In the genomic region with DNA sequence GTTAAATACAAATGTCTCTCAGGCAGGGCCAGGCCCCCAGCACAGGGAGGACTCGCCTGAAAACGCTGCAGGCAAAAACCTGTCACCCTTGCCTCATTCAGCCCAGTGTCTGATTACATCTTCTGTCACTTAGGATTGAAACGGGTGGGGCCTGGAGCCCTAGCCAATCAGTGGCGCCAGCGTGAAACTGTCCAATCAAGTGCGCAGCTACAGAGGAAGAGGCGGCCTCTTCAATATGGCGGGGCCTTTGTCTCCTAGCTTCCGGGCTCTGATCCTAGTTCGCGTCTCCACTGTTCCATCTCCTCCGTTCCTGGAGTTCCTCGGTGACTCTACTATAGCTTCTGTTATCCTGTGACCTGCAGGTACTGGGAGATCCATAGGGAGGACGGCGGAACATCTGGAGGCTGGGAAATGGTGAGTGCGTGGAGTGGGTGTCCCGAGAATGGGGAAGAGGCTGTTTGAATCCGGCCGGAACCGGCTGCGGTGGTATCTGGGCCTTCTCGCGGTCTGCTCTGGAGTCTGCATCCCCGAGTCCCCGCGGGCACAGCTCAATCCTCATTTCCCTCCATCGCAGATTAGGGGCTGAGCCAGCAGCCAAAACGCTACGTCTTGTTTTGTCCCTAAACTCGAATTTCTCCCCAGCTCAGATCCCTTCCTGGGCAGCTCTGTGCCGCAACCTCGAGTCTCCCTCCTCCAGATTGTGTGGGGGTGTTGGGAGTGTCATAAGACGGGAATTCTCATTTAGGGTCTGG, we compare ENCODE assay signal across 8 cellular contexts. TPM values are rescaled to one million over a fixed set of nuclear protein-coding genes. Genes with fewer than 3 reads are reported as not detected.
DNase-seq lines count a peak whose midpoint lies in the region; TF ChIP-seq lines count a peak whose summit lies in the region.

A gene (plus strand): TSS at position 222 of the 752 bp plus-strand sequence. CDS start 190 bp downstream, at position 412.

- peak within 1 kb of the TSS; percentile 67 for H3K4me3 ChIP-seq in HEK293 (ENCODE audit: low read depth, low read length)
- peak within 1 kb of the TSS; percentile 80 to 89 for H3K4me3 ChIP-seq in SK-N-SH (ENCODE audit: low read depth in 2 of 2, low read length in 1 of 2)
- peak within 1 kb of the TSS; percentile 53 to 63 for H3K4me3 ChIP-seq in uterus

- TF ChIP-seq CTCF in HEK293 (tag by site-specific recombination; IDR thresholded peaks at IDR 0.05) (no peak), SK-N-SH (IDR thresholded peaks at IDR 0.05) (no peak), uterus (IDR thresholded peaks at IDR 0.05) (no peak)

- peak within 1 kb of the TSS; percentile 98 for H3K4me3 Mint-ChIP-seq in activated naive CD4-positive, alpha-beta T cell treated with anti-CD3 and anti-CD28 coated beads, Interleukin-2, amount 10 ng/mL, durations not matched to agents 7 days and 5 days

- peaks cover 21% of the 10 kb centered on the region for H3K9me3 Mint-ChIP-seq in activated naive CD4-positive, alpha-beta T cell treated with anti-CD3 and anti-CD28 coated beads, Interleukin-2, amount 10 ng/mL, durations not matched to agents 7 days and 5 days

- no peak; the same call in 1 of the 2 replicates for TF ChIP-seq RAD21 in SK-N-SH (IDR thresholded peaks at IDR 0.05; ENCODE audit: low read length)

- peak within 1 kb of the TSS; percentile 85 for H3K4me2 ChIP-seq in SK-N-SH

- POLR2A ChIA-PET in HEK293 (lab: Yijun Ruan, JAX) (interaction anchor here (0.5 to 2.2 kb wide), 4 partner anchors 9 to 591 kb away, joined by 3 to 16 read pairs (median 4); a partner anchor contains a TSS), SK-N-SH (lab: Yijun Ruan, JAX) (interaction anchor here (0.9 to 1.4 kb wide), 3 partner anchors 150 to 261 kb away, joined by 4 to 10 read pairs (median 9); a partner anchor contains a TSS)

- intact Hi-C loops in uterus (cut with DNase I; ENCODE audit: low total_unique reads), result no loop called here

- DNase-seq in GF-D8 (lab: John Stamatoyannopoulos, UW) (peak; percentile 93), MV-4-11 (lab: John Stamatoyannopoulos, UW) (peak; percentile 95), SK-N-SH (peak; percentile 91), globus pallidus (ENCODE audit: low spot score) (peak; percentile 94), putamen (ENCODE audit: low spot score) (peak; percentile 96), uterus (peak; percentile 86 to 87)
- peak; percentile 92 for DNase-seq in activated naive CD4-positive, alpha-beta T cell treated with anti-CD3 and anti-CD28 coated beads, Interleukin-2, amount 10 ng/mL, durations not matched to agents 7 days and 5 days

- H3K9me3 ChIP-seq in HEK293 (ENCODE audit: control insufficient read depth, insufficient read depth, low read depth, low read length) (no peaks in the 10 kb centered on the region), SK-N-SH (peaks cover 12% of the 10 kb centered on the region), uterus (no peaks in the 10 kb centered on the region)

- H4K20me1 ChIP-seq in SK-N-SH (ENCODE audit: insufficient read depth), result no peaks in the 10 kb centered on the region

- H3K27ac Mint-ChIP-seq in activated naive CD4-positive, alpha-beta T cell treated with anti-CD3 and anti-CD28 coated beads, Interleukin-2, amount 10 ng/mL, durations not matched to agents 7 days and 5 days, result peak within 1 kb of the TSS; percentile 97

- TF ChIP-seq EP300 in SK-N-SH (IDR thresholded peaks at IDR 0.05; ENCODE audit: borderline replicate concordance in 1 of 2, low read depth in 1 of 2, low read length in 1 of 2), result peak in 1 of 2 experiments; percentile 77; a peak in 2 of 4 replicates

- peaks cover 0 to 16% of the 10 kb centered on the region in 2 experiments; a peak in 1 of 3 replicates for H3K36me3 ChIP-seq in HEK293 (ENCODE audit: control insufficient read depth in 2 of 2, insufficient read depth in 1 of 2, low read length in 2 of 2)
- peaks cover 13 to 17% of the 10 kb centered on the region in 2 experiments for H3K36me3 ChIP-seq in SK-N-SH (replicated peaks in 1 of 2; ENCODE audit: control insufficient read depth in 1 of 2, insufficient read depth in 2 of 2, low read length in 1 of 2)
- no peaks in the 10 kb centered on the region for H3K36me3 ChIP-seq in uterus

- H3K79me2 ChIP-seq in SK-N-SH (ENCODE audit: insufficient read depth), result peaks cover 49% of the 10 kb centered on the region

- H3K9me2 ChIP-seq in SK-N-SH, result no peaks in the 10 kb centered on the region; the same call in 1 of the 2 replicates

- H3K4me1 Mint-ChIP-seq in activated naive CD4-positive, alpha-beta T cell treated with anti-CD3 and anti-CD28 coated beads, Interleukin-2, amount 10 ng/mL, durations not matched to agents 7 days and 5 days, result peaks cover 36% of the 10 kb centered on the region

- under 1% methylated on average over 28 of the region's 33 CpGs for WGBS in SK-N-SH (ENCODE audit: low lambda C conversion rate)

- peak within 1 kb of the TSS; percentile 91 for H3K9ac ChIP-seq in SK-N-SH

- no peaks in the 10 kb centered on the region for H3K27me3 Mint-ChIP-seq in activated naive CD4-positive, alpha-beta T cell treated with anti-CD3 and anti-CD28 coated beads, Interleukin-2, amount 10 ng/mL, durations not matched to agents 7 days and 5 days

- CTCF ChIA-PET in HEK293 (lab: Yijun Ruan, JAX), result interaction anchor here (0.7 kb wide), 2 partner anchors 17 to 235 kb away, joined by 3 read pairs; no protein-coding TSS in a partner anchor
- CTCF ChIA-PET in SK-N-SH (lab: Yijun Ruan, JAX), result interaction anchor here (1.4 kb wide), 1 partner anchor 8 kb away, joined by 3 read pairs; no protein-coding TSS in a partner anchor
- CTCF ChIA-PET in activated naive CD4-positive, alpha-beta T cell treated with anti-CD3 and anti-CD28 coated beads, Interleukin-2, amount 10 ng/mL, durations not matched to agents 7 days and 5 days (lab: Charles Lee), result interaction anchor here (0.5 kb wide), 1 partner anchor 113 kb away, joined by 3 read pairs; no protein-coding TSS in a partner anchor

- no peak for TF ChIP-seq POLR2A in uterus (IDR thresholded peaks at IDR 0.05)

- H3K4me1 ChIP-seq in HEK293 (ENCODE audit: control insufficient read depth, insufficient read depth, low read length), result no peaks in the 10 kb centered on the region
- peaks cover 0 to 24% of the 10 kb centered on the region in 2 experiments; a peak in 2 of 4 replicates for H3K4me1 ChIP-seq in SK-N-SH (ENCODE audit: control insufficient read depth in 1 of 2, insufficient read depth in 2 of 2, low read depth in 1 of 2, low read length in 1 of 2)
- H3K4me1 ChIP-seq in uterus, result peaks cover 0 to 2% of the 10 kb centered on the region in 2 donors

- H3F3A ChIP-seq in SK-N-SH (replicated peaks; ENCODE audit: insufficient read depth), result peaks cover 8% of the 10 kb centered on the region

- peak within 1 kb of the TSS; percentile 72 for H3K27ac ChIP-seq in HEK293 (ENCODE audit: extremely low read depth, low read depth, low read length)
- peak within 1 kb of the TSS; percentile 63 to 85 for H3K27ac ChIP-seq in SK-N-SH (ENCODE audit: low read depth in 2 of 2, low read length in 1 of 2)
- H3K27ac ChIP-seq in uterus, result peak within 1 kb of the TSS; percentile 58 to 69

- peak within 1 kb of the TSS; percentile 86 for H2AFZ ChIP-seq in SK-N-SH (ENCODE audit: low read depth)

- H3K36me3 Mint-ChIP-seq in activated naive CD4-positive, alpha-beta T cell treated with anti-CD3 and anti-CD28 coated beads, Interleukin-2, amount 10 ng/mL, durations not matched to agents 7 days and 5 days, result peaks cover 39% of the 10 kb centered on the region

- H3K27me3 ChIP-seq in SK-N-SH (ENCODE audit: insufficient read depth), result no peaks in the 10 kb centered on the region
- H3K27me3 ChIP-seq in uterus, result no peaks in the 10 kb centered on the region

TF ChIP-seq in HEK293, 187 proteins besides CTCF, POLR2A, EP300 and RAD21 (continues in another document):
- peak; percentile 42; the same call in 1 of the 2 replicates for TF ChIP-seq SP3 (tag by site-specific recombination; IDR thresholded peaks at IDR 0.05)
- TF ChIP-seq GLIS1 (tag by site-specific recombination; IDR thresholded peaks at IDR 0.05), result 0 out of 2 replicates have a peak, but pooled peaks have one; percentile 11
- no peak for TF ChIP-seq ZBTB1 (tag by site-specific recombination; IDR thresholded peaks at IDR 0.05)
- TF ChIP-seq ZNF394 (tag by site-specific recombination; IDR thresholded peaks at IDR 0.05; ENCODE audit: borderline replicate concordance), result no peak
- TF ChIP-seq, protein P1, sequence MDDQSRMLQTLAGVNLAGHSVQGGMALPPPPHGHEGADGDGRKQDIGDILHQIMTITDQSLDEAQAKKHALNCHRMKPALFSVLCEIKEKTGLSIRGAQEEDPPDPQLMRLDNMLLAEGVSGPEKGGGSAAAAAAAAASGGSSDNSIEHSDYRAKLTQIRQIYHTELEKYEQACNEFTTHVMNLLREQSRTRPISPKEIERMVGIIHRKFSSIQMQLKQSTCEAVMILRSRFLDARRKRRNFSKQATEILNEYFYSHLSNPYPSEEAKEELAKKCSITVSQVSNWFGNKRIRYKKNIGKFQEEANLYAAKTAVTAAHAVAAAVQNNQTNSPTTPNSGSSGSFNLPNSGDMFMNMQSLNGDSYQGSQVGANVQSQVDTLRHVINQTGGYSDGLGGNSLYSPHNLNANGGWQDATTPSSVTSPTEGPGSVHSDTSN (CRISPR knock-in tag; IDR thresholded peaks at IDR 0.05), result 0 out of 2 replicates have a peak, but pooled peaks have one; percentile 45
- peak; percentile 10; the same call in 1 of the 2 replicates for TF ChIP-seq ZFHX2 (tag by site-specific recombination; conservative IDR thresholded peaks at IDR 0.05)

TF ChIP-seq in SK-N-SH, 30 proteins besides CTCF, POLR2A, EP300 and RAD21 (continues in another document):
- TF ChIP-seq YY1 (IDR thresholded peaks at IDR 0.05; ENCODE audit: low read depth), result peak; percentile 92

RNA-seq across cellular contexts. Expression of the gene that starts here (rescaled TPM):
- polyA plus RNA-seq in SK-N-SH (2012; rRNA removed), result 4.0 and 7.3 TPM in 2 replicates
- 3.1 and 3.6 TPM in 2 replicates for polyA plus RNA-seq in SK-N-SH (2012; cell fraction: cytosol; rRNA removed)
- 17.1 and 29.0 TPM in 2 replicates for polyA plus RNA-seq in SK-N-SH (2012; cell fraction: nucleus; rRNA removed)
- total RNA-seq in uterus, result 10 to 100 TPM; 16.5 to 43.2 (median 25.2) TPM

Comparison
In these comparisons a context has a peak if more than half of its experiments do, and no peak if none do; other contexts are left out.
1. Peak in every context shown above with its lines: DNase-seq, H3K4me3 ChIP-seq and H3K27ac ChIP-seq.